In the genomic region with DNA sequence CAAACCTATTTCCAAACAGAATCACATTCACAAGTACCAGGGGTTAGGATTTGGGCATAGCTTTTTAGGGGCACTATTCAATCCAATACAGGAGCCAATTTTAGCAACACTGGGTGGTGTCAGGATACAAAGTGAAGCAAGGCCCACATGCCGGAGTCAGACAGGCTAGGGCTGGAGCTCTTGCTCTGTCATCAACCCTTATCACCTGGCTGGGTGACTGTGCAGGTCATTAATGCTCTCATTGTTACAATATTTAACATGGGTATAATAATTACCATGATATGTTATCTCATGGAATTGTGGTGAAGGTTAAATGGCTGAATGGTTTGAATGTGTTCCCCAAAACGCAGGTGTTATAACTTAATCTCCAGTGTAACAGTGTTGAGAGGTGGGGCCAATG, we compare ENCODE assay signal across 19 cellular contexts.
"Had no signal": no experiment of that assay in that cellular context is flagged by ENCODE, and none has a peak within 500 bp of the region (broad histone marks: within the 10 kb centered on the region; RNA-seq: fewer than 3 reads in every experiment).

No MANE protein-coding gene starts in this region.

- DNase-seq: cerebellar nuclear complex; colonic mucosa; dermis blood vessel endothelial cell; foreskin melanocyte; immature natural killer cell; kidney; left colon; natural killer cell; ovary; right lobe of liver; stimulated activated CD4-positive, alpha-beta T cell treated with anti-CD3 and anti-CD28 coated beads, Interleukin-2, amount 100 ng/mL, for 24 hours; stimulated activated CD4-positive, alpha-beta T cell treated with anti-CD3 and anti-CD28 coated beads, Interleukin-4, amount 100 ng/mL, for 4 hours; stimulated activated naive B cell treated with anti-CD40 and anti-IgM and Interleukin-4, amounts not matched to agents 10 μg/mL and 1 μg/mL and 100 μg/mL, for 72 hours; stimulated activated naive CD8-positive, alpha-beta T cell treated with anti-CD3 and anti-CD28 coated beads, Interleukin-15, amount 100 ng/mL, for 72 hours; substantia nigra; transverse colon had no signal

- H3K9me3 Mint-ChIP-seq: natural killer cell had no signal

- H3K4me3 Mint-ChIP-seq: immature natural killer cell; natural killer cell; neural crest cell; stimulated activated naive B cell treated with anti-CD40 and anti-IgM and Interleukin-4, amounts not matched to agents 10 μg/mL and 1 μg/mL and 100 μg/mL, for 72 hours; stimulated activated naive CD8-positive, alpha-beta T cell treated with anti-CD3 and anti-CD28 coated beads, Interleukin-15, amount 100 ng/mL, for 72 hours had no signal

- H3K4me1 Mint-ChIP-seq: natural killer cell; stimulated activated naive B cell treated with anti-CD40 and anti-IgM and Interleukin-4, amounts not matched to agents 10 μg/mL and 1 μg/mL and 100 μg/mL, for 72 hours; stimulated activated naive CD8-positive, alpha-beta T cell treated with anti-CD3 and anti-CD28 coated beads, Interleukin-15, amount 100 ng/mL, for 72 hours had no signal

- H3K4me1 ChIP-seq: colonic mucosa, right lobe of liver had no signal

- H3K27me3 ChIP-seq: colonic mucosa, ovary, right lobe of liver, transverse colon had no signal

- H3K4me3 ChIP-seq: cardiac muscle cell, colonic mucosa, ovary, right lobe of liver, thoracic aorta, transverse colon had no signal

- H3K27ac ChIP-seq: cardiac muscle cell, colonic mucosa, ovary, right lobe of liver, thoracic aorta, transverse colon had no signal

- H3K9me3 ChIP-seq: colonic mucosa, ovary, right lobe of liver, thoracic aorta, transverse colon had no signal

- H3K36me3 ChIP-seq: cardiac muscle cell, colonic mucosa, ovary, right lobe of liver, thoracic aorta, transverse colon had no signal

- H3K36me3 Mint-ChIP-seq: immature natural killer cell, natural killer cell had no signal

- H3K27ac Mint-ChIP-seq: immature natural killer cell; natural killer cell; stimulated activated naive B cell treated with anti-CD40 and anti-IgM and Interleukin-4, amounts not matched to agents 10 μg/mL and 1 μg/mL and 100 μg/mL, for 72 hours had no signal
